ENCODE assay signal across 17 cellular contexts in the genomic region with DNA sequence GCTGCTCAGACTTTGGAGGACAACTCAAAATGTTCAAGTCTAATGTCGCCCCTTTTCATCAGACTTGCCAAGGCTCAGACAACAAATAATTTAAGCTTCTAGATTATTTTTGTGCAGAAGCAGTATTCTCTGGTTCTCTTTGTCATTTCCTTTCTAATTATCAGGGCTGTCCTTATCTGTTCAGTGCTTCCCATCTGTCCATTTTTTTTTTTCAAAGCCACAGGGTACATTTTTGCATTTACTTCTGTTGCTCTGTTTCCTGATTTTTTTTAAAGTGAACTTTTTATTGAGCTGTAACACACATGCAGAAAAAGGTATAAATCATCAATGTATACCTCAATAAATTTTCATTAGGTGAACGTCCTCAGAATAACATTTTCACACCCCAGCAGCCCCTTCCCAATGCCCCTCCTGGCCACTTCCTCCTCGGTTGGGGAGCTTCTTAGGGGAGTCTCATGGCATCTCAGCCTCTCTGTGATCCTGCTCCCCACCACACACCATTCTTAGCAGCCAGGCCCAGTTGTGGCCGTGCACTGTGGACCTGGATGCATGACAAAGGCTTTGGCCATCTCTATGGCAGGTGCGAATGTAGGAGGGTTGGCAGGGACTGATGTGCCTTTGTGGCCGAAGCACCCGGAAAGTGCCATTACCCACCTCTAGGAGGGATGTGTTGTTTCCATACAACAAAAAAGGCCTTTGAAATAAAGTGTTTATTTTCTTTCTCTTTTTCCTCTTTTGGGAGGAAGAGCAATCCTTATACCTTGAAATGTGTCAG. TPM values are rescaled to one million over a fixed set of nuclear protein-coding genes. Genes with fewer than 3 reads are reported as not detected.
"Had no signal": no experiment of that assay in that cellular context is flagged by ENCODE, and none has a peak within 500 bp of the region (broad histone marks: within the 10 kb centered on the region; RNA-seq: fewer than 3 reads in every experiment).

No MANE protein-coding gene starts in this region.

- FAIRE-seq: colon had no signal

- H3K27ac Mint-ChIP-seq: activated B cell treated with CpG ODN at 0.5 μM for 24 hours; activated CD8-positive, alpha-beta T cell treated with anti-CD3 and anti-CD28 coated beads for 36 hours; activated naive CD4-positive, alpha-beta T cell treated with anti-CD3 and anti-CD28 coated beads, Interleukin-2, amount 50 U/mL, for 24 hours; naive thymus-derived CD4-positive, alpha-beta T cell; progenitor cell of endocrine pancreas had no signal

- H3K4me3 Mint-ChIP-seq: activated B cell treated with CpG ODN at 0.5 μM for 24 hours; activated CD8-positive, alpha-beta T cell treated with anti-CD3 and anti-CD28 coated beads for 36 hours; activated naive CD4-positive, alpha-beta T cell treated with anti-CD3 and anti-CD28 coated beads, Interleukin-2, amount 50 U/mL, for 24 hours; activated T-cell treated with anti-CD3 and anti-CD28 coated beads, Interleukin-2, amount 50 U/mL, for 4 hours; naive thymus-derived CD4-positive, alpha-beta T cell had no signal

- H3K9me3 Mint-ChIP-seq: activated B cell treated with CpG ODN at 0.5 μM for 24 hours; activated CD8-positive, alpha-beta T cell treated with anti-CD3 and anti-CD28 coated beads for 36 hours; activated naive CD4-positive, alpha-beta T cell treated with anti-CD3 and anti-CD28 coated beads, Interleukin-2, amount 50 U/mL, for 24 hours; activated T-cell treated with anti-CD3 and anti-CD28 coated beads, Interleukin-2, amount 50 U/mL, for 4 hours had no signal

- H3K4me1 Mint-ChIP-seq: activated B cell treated with CpG ODN at 0.5 μM for 24 hours; activated naive CD4-positive, alpha-beta T cell treated with anti-CD3 and anti-CD28 coated beads, Interleukin-2, amount 50 U/mL, for 24 hours had no signal

- DNase-seq: activated B cell treated with CpG ODN at 0.5 μM for 24 hours; activated CD4-positive, alpha-beta T cell treated with anti-CD3 and anti-CD28 coated beads for 48 hours; activated CD8-positive, alpha-beta T cell treated with anti-CD3 and anti-CD28 coated beads for 36 hours; activated effector memory CD4-positive, alpha-beta T cell treated with Interleukin-2 at 50 U/mL for 16 hours; activated T-cell treated with anti-CD3 and anti-CD28 coated beads, Interleukin-2, amount 50 U/mL, for 4 hours; islet precursor cell; mucosa of descending colon; naive thymus-derived CD4-positive, alpha-beta T cell; occipital lobe; stimulated activated CD4-positive, alpha-beta T cell treated with anti-CD3 and anti-CD28 coated beads, Interleukin-4, amount 100 ng/mL, for 4 hours; stimulated activated CD8-positive, alpha-beta memory T cell treated with anti-CD3 and anti-CD28 coated beads, Interleukin-4, amount 100 ng/mL, for 48 hours; stimulated activated naive CD8-positive, alpha-beta T cell treated with anti-CD3 and anti-CD28 coated beads, Interleukin-15, Interleukin-2, amounts not matched to agents 100 U/mL and 50 U/mL, for 24 hours; trophoblast cell had no signal

- ATAC-seq: activated CD8-positive, alpha-beta T cell treated with anti-CD3 and anti-CD28 coated beads for 36 hours; activated T-cell treated with anti-CD3 and anti-CD28 coated beads, Interleukin-2, amount 50 U/mL, for 4 hours; esophagus mucosa; mucosa of descending colon; naive thymus-derived CD4-positive, alpha-beta T cell; stimulated activated naive CD8-positive, alpha-beta T cell treated with anti-CD3 and anti-CD28 coated beads, Interleukin-15, Interleukin-2, amounts not matched to agents 100 U/mL and 50 U/mL, for 24 hours had no signal

- H3K36me3 Mint-ChIP-seq: activated naive CD4-positive, alpha-beta T cell treated with anti-CD3 and anti-CD28 coated beads, Interleukin-2, amount 50 U/mL, for 24 hours; naive thymus-derived CD4-positive, alpha-beta T cell had no signal

RNA-seq across cellular contexts. Expression of a gene that starts 26.0 kb away (rescaled TPM):
- total RNA-seq: activated B cell treated with CpG ODN at 0.5 μM for 24 hours; activated CD8-positive, alpha-beta T cell treated with anti-CD3 and anti-CD28 coated beads for 36 hours had no signal
